9 cellular contexts compared by ENCODE assay signal in genomic region chr6:56902551-56903464, GRCh38.
DNase-seq lines count a peak whose midpoint lies in the region; ATAC-seq and TF ChIP-seq lines count a peak whose summit lies in the region.
"Had no signal": no experiment of that assay in that cellular context is flagged by ENCODE, and none has a peak within 500 bp of the region (broad histone marks: within the 10 kb centered on the region; RNA-seq: fewer than 3 reads in every experiment).

No MANE protein-coding gene starts in this region.

- H3K4me1 Mint-ChIP-seq in nephron progenitor cell: no peaks in the 10 kb centered on the region
- no peaks in the 10 kb centered on the region for H3K4me1 Mint-ChIP-seq in T-helper 2 cell treated with Interferon-gamma antibody and Interleukin-4, amounts not matched to agents 5 μg/mL and 100 μg/mL, for 36 hours (ENCODE audit: low read depth)

- H3K9me3 Mint-ChIP-seq in nephron progenitor cell: no peaks in the 10 kb centered on the region
- no peaks in the 10 kb centered on the region for H3K9me3 Mint-ChIP-seq in T-helper 2 cell treated with Interferon-gamma antibody and Interleukin-4, amounts not matched to agents 5 μg/mL and 100 μg/mL, for 36 hours
- H3K9me3 Mint-ChIP-seq: T-helper 1 cell treated with Interleukin-12 subunit alpha and Interleukin-12 subunit beta and Interleukin-4 antibody, amounts not matched to agents 30 μg/mL and 1 μg/mL, for 36 hours had no signal

- no peaks in the 10 kb centered on the region for H3K36me3 Mint-ChIP-seq in nephron progenitor cell (ENCODE audit: low read depth)
- H3K36me3 Mint-ChIP-seq in T-helper 2 cell treated with Interferon-gamma antibody and Interleukin-4, amounts not matched to agents 5 μg/mL and 100 μg/mL, for 36 hours (ENCODE audit: low read depth): no peaks in the 10 kb centered on the region

- ATAC-seq in HG03442 (IDR thresholded peaks at IDR 0.05; ENCODE audit: unreplicated experiment): no peak

- H3K27me3 Mint-ChIP-seq in nephron progenitor cell (ENCODE audit: low read depth, poor library complexity): peaks cover 4% of the 10 kb centered on the region
- peaks cover 15% of the 10 kb centered on the region for H3K27me3 Mint-ChIP-seq in T-helper 2 cell treated with Interferon-gamma antibody and Interleukin-4, amounts not matched to agents 5 μg/mL and 100 μg/mL, for 36 hours (ENCODE audit: low read depth)

- TF ChIP-seq CTCF in HFF-Myc (IDR thresholded peaks at IDR 0.05; ENCODE audit: low read depth, low read length, missing control alignments) (peak; percentile 55), nephron progenitor cell (IDR thresholded peaks at IDR 0.05) (peak; percentile 62)

- DNase-seq in DMS114 treated with DMSO at 0.1 percent for 48 hours (lab: John Stamatoyannopoulos, UW; ENCODE audit: unreplicated experiment) (peak; percentile 71), HFF-Myc (ENCODE audit: extremely low read depth, low read depth) (no peak), RPMI8226 (peak; percentile 51), erythroblast (lab: John Stamatoyannopoulos, UW) (peak; percentile 33 to 60), nephron progenitor cell (no peak), iPS-NIHi7 (ENCODE audit: extremely low spot score) (no peak)
- no peak for DNase-seq in T-helper 2 cell treated with Interferon-gamma antibody and Interleukin-4, amounts not matched to agents 5 μg/mL and 100 μg/mL, for 36 hours (ENCODE audit: low spot score)

- TF ChIP-seq POLR2A in erythroblast (IDR thresholded peaks at IDR 0.05; ENCODE audit: low read length): no peak

- no peak overlapping the region for H3K27ac Mint-ChIP-seq in nephron progenitor cell
- no peak overlapping the region for H3K27ac Mint-ChIP-seq in T-helper 2 cell treated with Interferon-gamma antibody and Interleukin-4, amounts not matched to agents 5 μg/mL and 100 μg/mL, for 36 hours
- H3K27ac Mint-ChIP-seq: T-helper 1 cell treated with Interleukin-12 subunit alpha and Interleukin-12 subunit beta and Interleukin-4 antibody, amounts not matched to agents 30 μg/mL and 1 μg/mL, for 36 hours had no signal

- H3K4me3 ChIP-seq in HFF-Myc (replicated peaks; ENCODE audit: low read depth, low read length): no peak overlapping the region

- no peak overlapping the region for H3K4me3 Mint-ChIP-seq in nephron progenitor cell
- H3K4me3 Mint-ChIP-seq in T-helper 2 cell treated with Interferon-gamma antibody and Interleukin-4, amounts not matched to agents 5 μg/mL and 100 μg/mL, for 36 hours: no peak overlapping the region
- H3K4me3 Mint-ChIP-seq: T-helper 1 cell treated with Interleukin-12 subunit alpha and Interleukin-12 subunit beta and Interleukin-4 antibody, amounts not matched to agents 30 μg/mL and 1 μg/mL, for 36 hours had no signal

Comparison
In these comparisons a context has a peak if more than half of its experiments do, and no peak if none do; other contexts are left out.
1. DNase-seq: peak in DMS114 treated with DMSO at 0.1 percent for 48 hours (single experiment), RPMI8226 (single experiment) and erythroblast (2 of 2); none in HFF-Myc (single experiment), nephron progenitor cell (single experiment), T-helper 2 cell treated with Interferon-gamma antibody and Interleukin-4, amounts not matched to agents 5 μg/mL and 100 μg/mL, for 36 hours (single experiment) and iPS-NIHi7 (single experiment).